In genomic region chr12:62632521-62632920, GRCh38 we compare ENCODE assay signal across 9 cellular contexts.
A peak's percentile ranks its signal among the peaks of the same experiment; 100 is the strongest.
DNase-seq lines count a peak whose midpoint lies in the region; ATAC-seq and TF ChIP-seq lines count a peak whose summit lies in the region.
"Had no signal": no experiment of that assay in that cellular context is flagged by ENCODE, and none has a peak within 500 bp of the region (broad histone marks: within the 10 kb centered on the region; RNA-seq: fewer than 3 reads in every experiment).

No MANE protein-coding gene starts in this region.

- peaks cover 6 to 43% (median 38%) of the 10 kb centered on the region in 3 donors for H3K27me3 ChIP-seq in skeletal muscle tissue (ENCODE audit: control insufficient read depth in 3 of 3, insufficient read depth in 3 of 3, low read length in 3 of 3)

- H3K9ac ChIP-seq in skeletal muscle tissue (ENCODE audit: low read depth in 1 of 3, low read length in 3 of 3), result peak overlapping the region in 2 of 3 donors; percentile 34 to 68

- H3K9me3 ChIP-seq in iPS-18c (ENCODE audit: control insufficient read depth, insufficient read depth, low read length) (no peaks in the 10 kb centered on the region), skeletal muscle tissue (ENCODE audit: control insufficient read depth in 3 of 3, low read length in 3 of 3) (no peaks in the 10 kb centered on the region)

- peak; percentile 43 for ATAC-seq in GM21423 (IDR thresholded peaks at IDR 0.05; ENCODE audit: unreplicated experiment)
- no peak for ATAC-seq in activated CD4-positive, CD25-positive, alpha-beta regulatory T cell treated with anti-CD3 and anti-CD28 coated beads, Interleukin-2, amount 50 U/mL, for 24 hours

- DNase-seq in ELF-1 (ENCODE audit: low read depth, low spot score) (peak; percentile 71), LHCN-M2 (ENCODE audit: low read depth) (peak; percentile 55), astrocyte of the spinal cord (ENCODE audit: low read depth, low spot score) (peak; percentile 38)
- no peak for DNase-seq in central memory CD4-positive, alpha-beta T cell

- H3K4me3 ChIP-seq in astrocyte of the spinal cord (ENCODE audit: low read depth, low read length) (peak overlapping the region; percentile 45), iPS-18c (ENCODE audit: insufficient read depth, low read depth, low read length) (peak overlapping the region; percentile 54), skeletal muscle tissue (ENCODE audit: low read length in 3 of 3) (peak overlapping the region; percentile 64 to 74 (median 70))

- in situ Hi-C loops in astrocyte of the spinal cord (cut with HindIII; ENCODE audit: low sequenced_read_pairs), result no loop called here

- peak overlapping the region; percentile 45 for H3K27ac ChIP-seq in skeletal muscle tissue (ENCODE audit: low read depth, low read length)
- H3K27ac ChIP-seq: VCaP had no signal

- H3K36me3 ChIP-seq in skeletal muscle tissue (ENCODE audit: control insufficient read depth in 3 of 3, insufficient read depth in 3 of 3, low read length in 3 of 3), result no peaks in the 10 kb centered on the region

- TF ChIP-seq CTCF in astrocyte of the spinal cord (IDR thresholded peaks at IDR 0.05; ENCODE audit: low read depth, low read length), result no peak

- peaks cover 12 to 20% (median 15%) of the 10 kb centered on the region in 3 donors for H3K4me1 ChIP-seq in skeletal muscle tissue (ENCODE audit: control insufficient read depth in 3 of 3, insufficient read depth in 3 of 3, low read length in 3 of 3)
